Comparison of ENCODE assay signal across 1 cellular context in the genomic region with DNA sequence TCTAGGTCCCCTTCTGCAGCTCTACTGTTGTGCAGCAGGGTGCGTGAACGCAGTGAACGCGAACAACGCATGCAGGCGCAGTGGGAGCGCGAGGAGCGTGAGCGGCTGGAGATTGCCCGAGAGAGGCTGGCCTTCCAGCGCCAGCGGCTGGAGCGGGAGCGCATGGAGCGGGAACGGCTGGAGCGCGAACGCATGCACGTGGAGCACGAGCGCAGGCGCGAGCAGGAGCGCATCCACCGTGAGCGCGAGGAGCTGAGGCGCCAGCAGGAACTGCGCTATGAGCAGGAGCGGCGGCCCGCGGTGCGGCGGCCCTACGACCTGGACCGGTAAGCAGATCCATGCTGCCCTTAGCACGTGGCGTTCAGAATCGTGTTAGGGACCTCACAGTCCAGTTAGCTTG.
TF ChIP-seq lines count a peak whose summit lies in the region.

No MANE protein-coding gene starts in this region.

TF ChIP-seq in K562, 482 proteins besides CTCF, POLR2A, EP300 and RAD21:
- TF ChIP-seq, protein P1, sequence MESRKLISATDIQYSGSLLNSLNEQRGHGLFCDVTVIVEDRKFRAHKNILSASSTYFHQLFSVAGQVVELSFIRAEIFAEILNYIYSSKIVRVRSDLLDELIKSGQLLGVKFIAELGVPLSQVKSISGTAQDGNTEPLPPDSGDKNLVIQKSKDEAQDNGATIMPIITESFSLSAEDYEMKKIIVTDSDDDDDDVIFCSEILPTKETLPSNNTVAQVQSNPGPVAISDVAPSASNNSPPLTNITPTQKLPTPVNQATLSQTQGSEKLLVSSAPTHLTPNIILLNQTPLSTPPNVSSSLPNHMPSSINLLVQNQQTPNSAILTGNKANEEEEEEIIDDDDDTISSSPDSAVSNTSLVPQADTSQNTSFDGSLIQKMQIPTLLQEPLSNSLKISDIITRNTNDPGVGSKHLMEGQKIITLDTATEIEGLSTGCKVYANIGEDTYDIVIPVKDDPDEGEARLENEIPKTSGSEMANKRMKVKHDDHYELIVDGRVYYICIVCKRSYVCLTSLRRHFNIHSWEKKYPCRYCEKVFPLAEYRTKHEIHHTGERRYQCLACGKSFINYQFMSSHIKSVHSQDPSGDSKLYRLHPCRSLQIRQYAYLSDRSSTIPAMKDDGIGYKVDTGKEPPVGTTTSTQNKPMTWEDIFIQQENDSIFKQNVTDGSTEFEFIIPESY (CRISPR knock-in tag; IDR thresholded peaks at IDR 0.05): peak; percentile 99
- TF ChIP-seq, protein P2, sequence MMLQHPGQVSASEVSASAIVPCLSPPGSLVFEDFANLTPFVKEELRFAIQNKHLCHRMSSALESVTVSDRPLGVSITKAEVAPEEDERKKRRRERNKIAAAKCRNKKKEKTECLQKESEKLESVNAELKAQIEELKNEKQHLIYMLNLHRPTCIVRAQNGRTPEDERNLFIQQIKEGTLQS (IDR thresholded peaks at IDR 0.05): 0 out of 2 replicates have a peak, but pooled peaks have one; percentile 14
- TF ChIP-seq, protein P2 (CRISPR knock-in tag; conservative IDR thresholded peaks at IDR 0.05): no peak
- TF ChIP-seq RBM22 (IDR thresholded peaks at IDR 0.05; ENCODE audit: low read depth, low read length, poor library complexity, severe bottlenecking): peak; percentile 76
- peak; percentile 66 for TF ChIP-seq POLR2G (IDR thresholded peaks at IDR 0.05; ENCODE audit: low read depth, low read length)
- TF ChIP-seq CAMTA2 (CRISPR knock-in tag; conservative IDR thresholded peaks at IDR 0.05): no peak
